ENCODE assay signal across 20 cellular contexts in genomic region chr21:41328660-41329300, GRCh38. TPM values are rescaled to one million over a fixed set of nuclear protein-coding genes. Genes with fewer than 3 reads are reported as not detected.
DNase-seq lines count a peak whose midpoint lies in the region; FAIRE-seq and TF ChIP-seq lines count a peak whose summit lies in the region.
"Had no signal": no experiment of that assay in that cellular context is flagged by ENCODE, and none has a peak within 500 bp of the region (broad histone marks: within the 10 kb centered on the region; RNA-seq: fewer than 3 reads in every experiment).

No MANE protein-coding gene starts in this region.

- intact Hi-C loops in esophagus muscularis mucosa (cut with DNase I): no loop called here

- H3K27ac ChIP-seq in esophagus muscularis mucosa (replicated peaks in 1 of 4) (no peak overlapping the region), small intestine (ENCODE audit: low read depth in 1 of 2, low read length in 1 of 2) (no peak overlapping the region)
- H3K27ac ChIP-seq: 22Rv1, BLaER1, KMS-11, SK-N-MC had no signal

- no peaks in the 10 kb centered on the region for H3K27me3 ChIP-seq in esophagus muscularis mucosa
- no peaks in the 10 kb centered on the region for H3K27me3 ChIP-seq in small intestine (ENCODE audit: control insufficient read depth in 2 of 2, insufficient read depth in 2 of 2, low read length in 2 of 2)
- H3K27me3 ChIP-seq: BLaER1 had no signal

- no peak overlapping the region for H3K4me3 ChIP-seq in fibroblast of pulmonary artery (replicated peaks; ENCODE audit: low read depth, low read length)
- no peak overlapping the region for H3K4me3 ChIP-seq in esophagus muscularis mucosa
- no peak overlapping the region for H3K4me3 ChIP-seq in small intestine (ENCODE audit: low read depth in 1 of 2, low read length in 2 of 2)
- H3K4me3 ChIP-seq: BLaER1, SK-N-MC had no signal

- H3K4me1 ChIP-seq in esophagus muscularis mucosa (no peaks in the 10 kb centered on the region), small intestine (ENCODE audit: control insufficient read depth in 2 of 2, insufficient read depth in 1 of 2, low read depth in 1 of 2, low read length in 1 of 2) (peaks cover 0 to 4% of the 10 kb centered on the region in 2 donors)

- no peak for TF ChIP-seq POLR2A in esophagus muscularis mucosa (IDR thresholded peaks at IDR 0.05; ENCODE audit: low read depth)

- H3K9me3 ChIP-seq in esophagus muscularis mucosa (peaks cover 0 to 6% (median under 1%) of the 10 kb centered on the region in 4 donors), small intestine (ENCODE audit: control insufficient read depth, low read depth) (no peaks in the 10 kb centered on the region)

- no peak for TF ChIP-seq EP300 in esophagus muscularis mucosa (IDR thresholded peaks at IDR 0.05)

- DNase-seq in activated effector memory CD4-positive, alpha-beta T cell treated with anti-CD3 and anti-CD28 coated beads, Interleukin-2, amount 50 U/mL, for 16 hours: peak; percentile 53
- no peak for DNase-seq in activated effector memory CD4-positive, alpha-beta T cell treated with Interleukin-2 at 50 U/mL for 16 hours
- DNase-seq in RKO (ENCODE audit: low spot score): peak; percentile 11
- peak; percentile 14 for DNase-seq in fibroblast of pulmonary artery (ENCODE audit: low read depth)
- DNase-seq in GM19239 (ENCODE audit: insufficient read length, low spot score): no peak
- no peak for DNase-seq in esophagus muscularis mucosa (ENCODE audit: extremely low spot score)
- DNase-seq in Ammon's horn (ENCODE audit: low spot score): no peak
- no peak for DNase-seq in small intestine
- DNase-seq: CD8-positive, alpha-beta memory T cell; NCI-H1048; NCI-H1436 treated with DMSO at 0.1 percent for 48 hours; NCI-H2081; NCI-H524; Right ventricle myocardium superior; T-cell had no signal

- no peaks in the 10 kb centered on the region for H3K36me3 ChIP-seq in esophagus muscularis mucosa
- H3K36me3 ChIP-seq in small intestine (ENCODE audit: control insufficient read depth in 2 of 2, insufficient read depth in 2 of 2, low read length in 2 of 2): peaks cover 2 to 9% of the 10 kb centered on the region in 2 donors
- H3K36me3 ChIP-seq: BLaER1 had no signal

- FAIRE-seq in GM19239 (lab: Jason Lieb, UNC) (no peak), small intestine (lab: Jason Lieb, UNC) (no peak)

- TF ChIP-seq CTCF in fibroblast of pulmonary artery (IDR thresholded peaks at IDR 0.05; ENCODE audit: low read length, missing control alignments) (no peak), esophagus muscularis mucosa (IDR thresholded peaks at IDR 0.05) (no peak)

- WGBS in esophagus muscularis mucosa: 79% methylated on average over 10 of the region's 10 CpGs
- 74 to 83% (median 80%) methylated on average over 10 of the region's 10 CpGs for WGBS in small intestine, 3 donors

RNA-seq across cellular contexts. Expression of gene FAM3B, which starts 12.2 kb away (rescaled TPM):
- under 1 TPM in 1 of 4 donors, not detected in 3; 0.45 TPM for total RNA-seq in esophagus muscularis mucosa
- polyA plus RNA-seq in small intestine: 100 to 1,000 TPM; 128 to 379 (median 329) TPM
- total RNA-seq: CD8-positive, alpha-beta memory T cell; MCF 10A; Right ventricle myocardium superior; T-cell had no signal
- polyA plus RNA-seq: CD8-positive, alpha-beta memory T cell had no signal

RNA-seq across cellular contexts. Expression of gene MX2, which starts 33.0 kb away (rescaled TPM):
- 10 to 100 TPM in 1 of 4 donors, 1 to 10 TPM in 3; 5.4 to 19.7 (median 7.0) TPM for total RNA-seq in esophagus muscularis mucosa
- 1 to 10 TPM; 4.0 to 9.1 (median 5.9) TPM for polyA plus RNA-seq in small intestine
- total RNA-seq: MCF 10A had no signal

Comparison
In these comparisons a context has a peak if more than half of its experiments do, and no peak if none do; other contexts are left out.
1. DNase-seq: peak in activated effector memory CD4-positive, alpha-beta T cell treated with anti-CD3 and anti-CD28 coated beads, Interleukin-2, amount 50 U/mL, for 16 hours (single experiment), RKO (single experiment) and fibroblast of pulmonary artery (single experiment); none in activated effector memory CD4-positive, alpha-beta T cell treated with Interleukin-2 at 50 U/mL for 16 hours (single experiment), GM19239 (single experiment), esophagus muscularis mucosa (single experiment), Ammon's horn (single experiment) and small intestine (single experiment).